ENCODE assay signal across 8 cellular contexts in the genomic region with DNA sequence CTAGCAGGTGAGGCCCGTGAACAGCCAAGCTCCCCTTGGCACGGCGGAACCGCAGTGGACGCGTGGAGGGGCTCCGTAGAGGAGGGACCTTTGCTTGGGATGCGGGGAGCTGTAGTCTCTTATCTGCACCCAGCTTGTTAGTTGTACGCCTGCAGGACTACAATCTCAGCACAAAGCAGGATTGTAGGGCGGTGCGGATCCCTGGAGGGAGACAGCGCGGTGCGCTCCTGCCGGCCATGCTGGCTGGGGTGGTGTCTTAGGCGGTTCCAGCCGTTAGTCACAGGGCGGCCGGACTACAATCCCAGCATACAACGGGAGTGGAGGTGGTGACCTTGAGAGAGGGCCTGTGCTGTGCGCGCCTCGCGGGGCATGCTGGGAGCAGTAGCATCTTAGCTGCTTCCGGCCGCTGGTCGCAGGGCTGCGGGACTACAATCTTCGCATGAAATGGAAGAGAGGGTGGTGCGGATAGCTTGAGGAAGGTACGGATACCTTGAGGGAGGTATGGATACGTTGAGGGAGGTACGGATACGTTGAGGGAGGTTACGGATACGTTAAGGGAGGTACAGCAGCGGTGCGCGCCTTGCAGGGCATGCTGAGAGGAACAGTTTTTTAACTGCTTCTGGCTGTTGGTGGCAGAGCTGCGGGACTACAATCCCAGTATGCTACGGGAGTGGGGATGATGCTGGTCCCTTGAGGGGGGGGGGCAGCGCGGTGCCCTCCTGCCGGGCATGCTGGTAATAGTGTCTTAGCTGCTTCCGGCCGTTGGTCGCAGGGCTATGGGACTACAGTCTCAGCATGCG.
DNase-seq lines count a peak whose midpoint lies in the region; ATAC-seq and TF ChIP-seq lines count a peak whose summit lies in the region.

No MANE protein-coding gene starts in this region.

- H3K27me3 Mint-ChIP-seq in nephron progenitor cell (ENCODE audit: low read depth, poor library complexity) = no peaks in the 10 kb centered on the region
- no peaks in the 10 kb centered on the region for H3K27me3 Mint-ChIP-seq in stimulated activated naive CD8-positive, alpha-beta T cell treated with anti-CD3 and anti-CD28 coated beads, Interleukin-15, Interleukin-2, amounts not matched to agents 100 ng/mL and 50 ng/mL, for 24 hours

- ATAC-seq in RWPE2 (ENCODE audit: low read depth) = peak; percentile 91

- peaks cover 36% of the 10 kb centered on the region for H3K36me3 ChIP-seq in RWPE2 (ENCODE audit: low read depth)

- H3K9me3 Mint-ChIP-seq in nephron progenitor cell = peaks cover 27% of the 10 kb centered on the region
- no peaks in the 10 kb centered on the region for H3K9me3 Mint-ChIP-seq in stimulated activated naive CD8-positive, alpha-beta T cell treated with anti-CD3 and anti-CD28 coated beads, Interleukin-15, Interleukin-2, amounts not matched to agents 100 ng/mL and 50 ng/mL, for 24 hours

- no peaks in the 10 kb centered on the region for H3K9me3 ChIP-seq in RWPE2 (ENCODE audit: severe bottlenecking)

- H3K4me1 Mint-ChIP-seq in nephron progenitor cell = peaks cover 25% of the 10 kb centered on the region
- H3K4me1 Mint-ChIP-seq in stimulated activated naive CD8-positive, alpha-beta T cell treated with anti-CD3 and anti-CD28 coated beads, Interleukin-15, Interleukin-2, amounts not matched to agents 100 ng/mL and 50 ng/mL, for 24 hours (ENCODE audit: low read depth) = peaks cover 36% of the 10 kb centered on the region

- peaks cover 42% of the 10 kb centered on the region for H3K36me3 Mint-ChIP-seq in nephron progenitor cell (ENCODE audit: low read depth)
- peaks cover 29% of the 10 kb centered on the region for H3K36me3 Mint-ChIP-seq in stimulated activated naive CD8-positive, alpha-beta T cell treated with anti-CD3 and anti-CD28 coated beads, Interleukin-15, Interleukin-2, amounts not matched to agents 100 ng/mL and 50 ng/mL, for 24 hours (ENCODE audit: low read depth)

- peak overlapping the region; percentile 79 for H3K27ac ChIP-seq in RWPE2 (ENCODE audit: poor library complexity, severe bottlenecking)

- H3K4me3 ChIP-seq in LNCaP clone FGC (ENCODE audit: low read depth, low read length) = peak overlapping the region; percentile 69
- H3K4me3 ChIP-seq in RWPE2 (ENCODE audit: severe bottlenecking) = peak overlapping the region; percentile 73

- peak overlapping the region; percentile 97 for H3K4me3 Mint-ChIP-seq in nephron progenitor cell
- H3K4me3 Mint-ChIP-seq in stimulated activated naive CD8-positive, alpha-beta T cell treated with anti-CD3 and anti-CD28 coated beads, Interleukin-15, Interleukin-2, amounts not matched to agents 100 ng/mL and 50 ng/mL, for 24 hours = peak overlapping the region; percentile 92

- H3K27me3 ChIP-seq in RWPE2 (ENCODE audit: insufficient read depth, poor library complexity, severe bottlenecking) = no peaks in the 10 kb centered on the region

- no peaks in the 10 kb centered on the region for H3K4me1 ChIP-seq in RWPE2 (ENCODE audit: insufficient read depth, poor library complexity, severe bottlenecking)

- peak overlapping the region; percentile 89 for H3K27ac Mint-ChIP-seq in nephron progenitor cell
- peak overlapping the region; percentile 96 for H3K27ac Mint-ChIP-seq in stimulated activated naive CD8-positive, alpha-beta T cell treated with anti-CD3 and anti-CD28 coated beads, Interleukin-15, Interleukin-2, amounts not matched to agents 100 ng/mL and 50 ng/mL, for 24 hours

- peak; percentile 94 for DNase-seq in EL
- peak; percentile 92 for DNase-seq in H4 (ENCODE audit: low spot score)
- peak; percentile 92 for DNase-seq in LNCaP clone FGC (ENCODE audit: low read depth)
- DNase-seq in RWPE2 (ENCODE audit: low spot score) = peak; percentile 97
- peak; percentile 97 for DNase-seq in activated effector memory CD4-positive, alpha-beta T cell treated with anti-CD3 and anti-CD28 coated beads, Interleukin-2, amount 50 U/mL, for 16 hours
- peak; percentile 87 for DNase-seq in fibroblast of the conjunctiva (ENCODE audit: low read depth)
- peak; percentile 85 for DNase-seq in nephron progenitor cell

- TF ChIP-seq CTCF in LNCaP clone FGC (IDR thresholded peaks at IDR 0.05; ENCODE audit: control insufficient read depth, extremely low read depth, insufficient read depth) (0 out of 2 replicates have a peak, but pooled peaks have one; percentile 3), RWPE2 (IDR thresholded peaks at IDR 0.05; ENCODE audit: poor library complexity, severe bottlenecking) (no peak), nephron progenitor cell (IDR thresholded peaks at IDR 0.05) (no peak)

Comparison
In these comparisons a context has a peak if more than half of its experiments do, and no peak if none do; other contexts are left out.
1. Peak in every context shown above with its lines: DNase-seq, ATAC-seq, H3K4me3 ChIP-seq and H3K27ac ChIP-seq.